ENCODE assay signal across 35 cellular contexts in genomic region chr10:18308600-18308999, GRCh38.
DNase-seq lines count a peak whose midpoint lies in the region; ATAC-seq and TF ChIP-seq lines count a peak whose summit lies in the region.
"Had no signal": no experiment of that assay in that cellular context is flagged by ENCODE, and none has a peak within 500 bp of the region (broad histone marks: within the 10 kb centered on the region; RNA-seq: fewer than 3 reads in every experiment).

No MANE protein-coding gene starts in this region.

- H3K27ac ChIP-seq in mammary epithelial cell (ENCODE audit: insufficient read depth, low read depth, low read length) (no peak overlapping the region), fibroblast of lung (ENCODE audit: insufficient read depth, low read length) (no peak overlapping the region), right atrium auricular region (peak overlapping the region; percentile 29 to 75), tibial artery (peak overlapping the region; percentile 26 to 58)
- H3K27ac ChIP-seq: 22Rv1, C4-2B, cardiac muscle cell, epithelial cell of prostate, SJSA1, VCaP had no signal

- in situ Hi-C loops in mammary epithelial cell (cut with MboI; ENCODE audit: low sequenced_read_pairs in 2 of 2), result no loop called here

- WGBS in mammary epithelial cell (ENCODE audit: low coverage, missing lambda C conversion rate), result 2% methylated on average over 3 of the region's 3 CpGs

- no peak overlapping the region for H2AFZ ChIP-seq in mammary epithelial cell (ENCODE audit: low read depth, low read length)
- H2AFZ ChIP-seq in fibroblast of lung (ENCODE audit: low read length), result no peak overlapping the region
- H2AFZ ChIP-seq: GM23338 had no signal

- CTCF ChIA-PET in MCF 10A (lab: Yijun Ruan, JAX), result interaction anchor here (0.6 to 0.7 kb wide), 2 partner anchors 92 to 463 kb away, joined by 3 to 5 read pairs; no protein-coding TSS in a partner anchor
- CTCF ChIA-PET in mammary epithelial cell (lab: Charles Lee; ENCODE audit: low non-redundant PET), result no interaction called here

- H3K4me1 ChIP-seq in mammary epithelial cell (ENCODE audit: insufficient read depth, low read length) (no peaks in the 10 kb centered on the region), fibroblast of lung (ENCODE audit: control insufficient read depth, extremely low read depth, insufficient read depth, low read length) (peaks cover 3% of the 10 kb centered on the region), right atrium auricular region (peaks cover 0 to 10% of the 10 kb centered on the region in 2 donors), tibial artery (peaks cover 0 to 24% (median 12%) of the 10 kb centered on the region in 4 donors), mucosa of descending colon (ENCODE audit: low read depth) (no peaks in the 10 kb centered on the region)
- H3K4me1 ChIP-seq: SJSA1 had no signal

- no peaks in the 10 kb centered on the region for H3K27me3 Mint-ChIP-seq in MCF 10A (ENCODE audit: insufficient read depth, unreplicated experiment)
- H3K27me3 Mint-ChIP-seq: activated CD4-positive, alpha-beta T cell treated with anti-CD3 and anti-CD28 coated beads for 36 hours; activated CD8-positive, alpha-beta T cell treated with anti-CD3 and anti-CD28 coated beads for 36 hours; activated naive CD4-positive, alpha-beta T cell treated with anti-CD3 and anti-CD28 coated beads, Interleukin-2, amount 50 U/mL, for 24 hours; IgD-negative memory B cell had no signal

- H4K20me1 ChIP-seq in mammary epithelial cell (ENCODE audit: insufficient read depth, low read length) (no peaks in the 10 kb centered on the region), fibroblast of lung (ENCODE audit: control insufficient read depth, extremely low read depth, insufficient read depth, low read length) (no peaks in the 10 kb centered on the region)

- no peaks in the 10 kb centered on the region for H3K36me3 ChIP-seq in mammary epithelial cell (ENCODE audit: insufficient read depth, low read length)
- H3K36me3 ChIP-seq in fibroblast of lung (ENCODE audit: control insufficient read depth, insufficient read depth, low read length), result no peaks in the 10 kb centered on the region
- H3K36me3 ChIP-seq in right atrium auricular region, result no peaks in the 10 kb centered on the region
- no peaks in the 10 kb centered on the region for H3K36me3 ChIP-seq in tibial artery
- no peaks in the 10 kb centered on the region for H3K36me3 ChIP-seq in mucosa of descending colon (ENCODE audit: low read depth)
- H3K36me3 ChIP-seq: cardiac muscle cell, SJSA1 had no signal

- H3K9me3 ChIP-seq in mammary epithelial cell (replicated peaks; ENCODE audit: insufficient read depth, low read length) (peaks cover 5% of the 10 kb centered on the region), fibroblast of lung (ENCODE audit: control insufficient read depth, insufficient read depth, low read depth, low read length) (no peaks in the 10 kb centered on the region), right atrium auricular region (no peaks in the 10 kb centered on the region), tibial artery (no peaks in the 10 kb centered on the region), mucosa of descending colon (no peaks in the 10 kb centered on the region)
- H3K9me3 ChIP-seq: SJSA1 had no signal

- peaks cover 11% of the 10 kb centered on the region for H3K4me1 Mint-ChIP-seq in MCF 10A (ENCODE audit: insufficient read depth, unreplicated experiment)
- H3K4me1 Mint-ChIP-seq: activated CD4-positive, alpha-beta T cell treated with anti-CD3 and anti-CD28 coated beads for 36 hours; activated naive CD4-positive, alpha-beta T cell treated with anti-CD3 and anti-CD28 coated beads, Interleukin-2, amount 50 U/mL, for 24 hours; IgD-negative memory B cell had no signal

- H3K4me3 Mint-ChIP-seq in MCF 10A (ENCODE audit: unreplicated experiment), result no peak overlapping the region
- H3K4me3 Mint-ChIP-seq: activated CD4-positive, alpha-beta T cell treated with anti-CD3 and anti-CD28 coated beads for 36 hours; activated CD8-positive, alpha-beta T cell treated with anti-CD3 and anti-CD28 coated beads for 36 hours; activated naive CD4-positive, alpha-beta T cell treated with anti-CD3 and anti-CD28 coated beads, Interleukin-2, amount 50 U/mL, for 24 hours; GM23338; IgD-negative memory B cell had no signal

- POLR2A ChIA-PET in MCF 10A (lab: Yijun Ruan, JAX), result no interaction called here

- H3K27me3 ChIP-seq in mammary epithelial cell (ENCODE audit: insufficient read depth, low read length) (no peaks in the 10 kb centered on the region), fibroblast of lung (ENCODE audit: control insufficient read depth, insufficient read depth, low read length) (no peaks in the 10 kb centered on the region), right atrium auricular region (no peaks in the 10 kb centered on the region), tibial artery (no peaks in the 10 kb centered on the region)
- H3K27me3 ChIP-seq: cardiac muscle cell, SJSA1 had no signal

- no peaks in the 10 kb centered on the region for H3K9me3 Mint-ChIP-seq in MCF 10A (ENCODE audit: unreplicated experiment)
- H3K9me3 Mint-ChIP-seq: activated CD8-positive, alpha-beta T cell treated with anti-CD3 and anti-CD28 coated beads for 36 hours; activated naive CD4-positive, alpha-beta T cell treated with anti-CD3 and anti-CD28 coated beads, Interleukin-2, amount 50 U/mL, for 24 hours; GM23338; IgD-negative memory B cell had no signal

- BruUV-seq in MCF 10A (replicated peaks; lab: Mats Ljungman, UMichigan) (no TSS peak), mammary epithelial cell (replicated peaks; lab: Mats Ljungman, UMichigan) (no TSS peak)

- H3K4me3 ChIP-seq in mammary epithelial cell (replicated peaks in 1 of 3; ENCODE audit: insufficient read depth in 1 of 3, low read depth in 2 of 3, low read length in 3 of 3) (no peak overlapping the region), fibroblast of lung (replicated peaks in 1 of 4; ENCODE audit: control extremely low read depth in 1 of 4, insufficient read depth in 1 of 4, low read depth in 3 of 4, low read length in 4 of 4) (no peak overlapping the region), right atrium auricular region (no peak overlapping the region), tibial artery (no peak overlapping the region), mucosa of descending colon (no peak overlapping the region)
- H3K4me3 ChIP-seq: cardiac muscle cell, GM23338, SJSA1 had no signal

- H3K4me2 ChIP-seq in mammary epithelial cell (ENCODE audit: insufficient read depth, low read depth, low read length), result no peak overlapping the region
- H3K4me2 ChIP-seq in fibroblast of lung (ENCODE audit: extremely low read depth, insufficient read depth, low read length), result no peak overlapping the region
- H3K4me2 ChIP-seq: GM23338 had no signal

- ATAC-seq in mucosa of descending colon, result no peak
- ATAC-seq: activated CD4-positive, alpha-beta T cell treated with anti-CD3 and anti-CD28 coated beads for 36 hours; activated CD8-positive, alpha-beta T cell treated with anti-CD3 and anti-CD28 coated beads for 36 hours; GM23338; left colon had no signal

- no peaks in the 10 kb centered on the region for H3K36me3 Mint-ChIP-seq in MCF 10A (ENCODE audit: insufficient read depth, unreplicated experiment)
- H3K36me3 Mint-ChIP-seq: activated naive CD4-positive, alpha-beta T cell treated with anti-CD3 and anti-CD28 coated beads, Interleukin-2, amount 50 U/mL, for 24 hours; IgD-negative memory B cell had no signal

- H3K79me2 ChIP-seq in mammary epithelial cell (ENCODE audit: insufficient read depth, low read length), result no peaks in the 10 kb centered on the region
- H3K79me2 ChIP-seq in fibroblast of lung (ENCODE audit: control insufficient read depth, insufficient read depth, low read length), result no peaks in the 10 kb centered on the region

- intact Hi-C loops in MCF 10A (cut with micrococcal nuclease), result no loop called here
- intact Hi-C loops in mammary epithelial cell (cut with micrococcal nuclease), result no loop called here
- intact Hi-C loops in tibial artery (cut with DNase I; ENCODE audit: low total_unique reads), result no loop called here
- intact Hi-C loops in mucosa of descending colon (cut with DNase I, micrococcal nuclease), result no loop called here

- no peak overlapping the region for H3K27ac Mint-ChIP-seq in MCF 10A (ENCODE audit: low read depth, unreplicated experiment)
- H3K27ac Mint-ChIP-seq: activated CD4-positive, alpha-beta T cell treated with anti-CD3 and anti-CD28 coated beads for 36 hours; activated CD8-positive, alpha-beta T cell treated with anti-CD3 and anti-CD28 coated beads for 36 hours; activated naive CD4-positive, alpha-beta T cell treated with anti-CD3 and anti-CD28 coated beads, Interleukin-2, amount 50 U/mL, for 24 hours; GM23338; IgD-negative memory B cell had no signal

- no peak overlapping the region for H3K9ac ChIP-seq in mammary epithelial cell (ENCODE audit: insufficient read depth, low read length)
- H3K9ac ChIP-seq in fibroblast of lung (ENCODE audit: insufficient read depth, low read length), result no peak overlapping the region

- DNase-seq in MCF 10A (ENCODE audit: unreplicated experiment) (peak; percentile 32), mammary epithelial cell (no peak), fibroblast of lung (ENCODE audit: low read depth in 2 of 2) (peak; percentile 51 to 53), right atrium auricular region (ENCODE audit: low spot score) (no peak), tibial artery (peak in 1 of 2 donors; percentile 81), mucosa of descending colon (no peak)
- no peak for DNase-seq in stimulated activated CD4-positive, alpha-beta T cell treated with anti-CD3 and anti-CD28 coated beads, Interleukin-1b, Interleukin-23, amount 100 ng/mL, for 48 hours
- no peak for DNase-seq in activated effector memory CD4-positive, alpha-beta T cell treated with Interleukin-2 at 50 U/mL for 16 hours
- DNase-seq: activated CD4-positive, alpha-beta T cell treated with anti-CD3 and anti-CD28 coated beads for 36 hours; activated CD8-positive, alpha-beta memory T cell treated with anti-CD3 and anti-CD28 coated beads, Interleukin-2, amount 50 U/mL, for 48 hours; activated CD8-positive, alpha-beta T cell treated with anti-CD3 and anti-CD28 coated beads for 36 hours; amniotic stem cell; COR-L47; cortex of kidney; DMS53; effector memory CD4-positive, alpha-beta T cell; GDM1; hypothalamus; left colon; mesenchymal stem cell; NCI-H1092 treated with DMSO at 0.1 percent for 48 hours; NCI-H187; NCI-H510A; stimulated activated CD4-positive, alpha-beta T cell treated with anti-CD3 and anti-CD28 coated beads, Interleukin-12 subunit alpha, Interleukin-12 subunit beta, amount 100 ng/mL, for 4 hours; stimulated activated CD4-positive, alpha-beta T cell treated with anti-CD3 and anti-CD28 coated beads, Interleukin-4, amount 100 ng/mL, for 24 hours; T1000 had no signal

- no peak for TF ChIP-seq CTCF in MCF 10A (IDR thresholded peaks at IDR 0.05; ENCODE audit: unreplicated experiment)
- no peak for TF ChIP-seq CTCF in mammary epithelial cell (conservative IDR thresholded peaks at IDR 0.05 in 1 of 2, IDR thresholded peaks at IDR 0.05 in 1 of 2; ENCODE audit: extremely low read depth in 1 of 2, insufficient read depth in 1 of 2, low read depth in 1 of 2, low read length in 2 of 2)
- TF ChIP-seq CTCF in fibroblast of lung (conservative IDR thresholded peaks at IDR 0.05 in 1 of 2, IDR thresholded peaks at IDR 0.05 in 1 of 2; ENCODE audit: low read depth in 1 of 2, low read length in 2 of 2), result no peak
- TF ChIP-seq CTCF in right atrium auricular region (IDR thresholded peaks at IDR 0.05), result no peak
- TF ChIP-seq CTCF in tibial artery (IDR thresholded peaks at IDR 0.05), result no peak
- no peak for TF ChIP-seq CTCF in mucosa of descending colon (IDR thresholded peaks at IDR 0.05)

- dilution Hi-C loops in mammary epithelial cell (cut with HindIII; ENCODE audit: low sequenced_read_pairs), result no loop called here

Comparison
In these comparisons a context has a peak if more than half of its experiments do, and no peak if none do; other contexts are left out.
1. DNase-seq: peak in MCF 10A (single experiment) and fibroblast of lung (2 of 2); none in mammary epithelial cell (single experiment), right atrium auricular region (single experiment), stimulated activated CD4-positive, alpha-beta T cell treated with anti-CD3 and anti-CD28 coated beads, Interleukin-1b, Interleukin-23, amount 100 ng/mL, for 48 hours (single experiment), activated effector memory CD4-positive, alpha-beta T cell treated with Interleukin-2 at 50 U/mL for 16 hours (single experiment) and mucosa of descending colon (0 of 3).
2. H3K27ac ChIP-seq: peak in right atrium auricular region (2 of 2) and tibial artery (2 of 2); none in mammary epithelial cell (single experiment) and fibroblast of lung (single experiment).